21 cellular contexts compared by ENCODE assay signal in the genomic region with DNA sequence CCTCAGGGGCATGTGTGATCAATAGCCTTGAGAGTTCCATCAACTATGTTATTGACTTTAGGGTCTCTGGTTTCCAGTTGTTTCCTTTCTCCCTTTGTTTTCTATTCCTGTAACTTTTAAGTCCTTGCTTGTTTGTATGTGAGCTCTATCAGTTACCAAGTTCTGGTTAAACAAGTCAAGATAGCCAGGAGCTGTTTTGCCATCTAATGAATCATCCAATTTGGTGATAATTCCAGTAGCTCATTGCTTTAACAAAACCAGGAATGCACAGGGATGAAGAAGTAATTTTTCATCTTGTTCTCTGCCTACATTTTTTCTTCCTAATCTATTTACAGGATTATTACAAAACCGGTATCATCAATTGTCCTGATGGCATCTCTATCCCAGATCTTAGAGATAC. TPM values are rescaled to one million over a fixed set of nuclear protein-coding genes. Genes with fewer than 3 reads are reported as not detected.
A peak's percentile ranks its signal among the peaks of the same experiment; 100 is the strongest.
DNase-seq lines count a peak whose midpoint lies in the region; ATAC-seq, FAIRE-seq and TF ChIP-seq lines count a peak whose summit lies in the region.
"Had no signal": no experiment of that assay in that cellular context is flagged by ENCODE, and none has a peak within 500 bp of the region (broad histone marks: within the 10 kb centered on the region; RNA-seq: fewer than 3 reads in every experiment).

No MANE protein-coding gene starts in this region.

- H3K4me1 ChIP-seq in CD4-positive, CD25-positive, alpha-beta regulatory T cell (ENCODE audit: control insufficient read depth, insufficient read depth, low read length, poor library complexity, severe bottlenecking): no peaks in the 10 kb centered on the region
- H3K4me1 ChIP-seq in astrocyte (ENCODE audit: insufficient read depth, low read length) (peaks cover 2% of the 10 kb centered on the region), tibial nerve (no peaks in the 10 kb centered on the region)
- H3K4me1 ChIP-seq: Caco-2 had no signal

- H3K27me3 ChIP-seq in CD4-positive, CD25-positive, alpha-beta regulatory T cell (ENCODE audit: control insufficient read depth, insufficient read depth, low read length): no peaks in the 10 kb centered on the region
- H3K27me3 ChIP-seq in astrocyte (ENCODE audit: insufficient read depth, low read length) (no peaks in the 10 kb centered on the region), tibial nerve (no peaks in the 10 kb centered on the region)

- WGBS in tibial nerve, 2 donors: 89 to 93% methylated on average over 1 of the region's 1 CpG

- no peak overlapping the region for H3K9ac ChIP-seq in astrocyte (ENCODE audit: low read length)
- H3K9ac ChIP-seq: KMS-11 had no signal

- no peak for TF ChIP-seq POLR2A in tibial nerve (IDR thresholded peaks at IDR 0.05)

- H2AFZ ChIP-seq in astrocyte (ENCODE audit: low read depth, low read length): no peak overlapping the region

- H3K9me3 ChIP-seq in CD4-positive, CD25-positive, alpha-beta regulatory T cell (ENCODE audit: control insufficient read depth in 2 of 2, low read length in 2 of 2): no peaks in the 10 kb centered on the region
- H3K9me3 ChIP-seq in astrocyte (ENCODE audit: insufficient read depth, low read depth, low read length) (no peaks in the 10 kb centered on the region), tibial nerve (no peaks in the 10 kb centered on the region)
- H3K9me3 ChIP-seq: Caco-2 had no signal

- FAIRE-seq in astrocyte (lab: Jason Lieb, UNC): no peak
- FAIRE-seq: HepG2, RCC 7860 had no signal

- peak overlapping the region in 2 of 3 donors; percentile 15 to 51 for H3K27ac Mint-ChIP-seq in CD4-positive, CD25-positive, alpha-beta regulatory T cell
- no peak overlapping the region for H3K27ac Mint-ChIP-seq in astrocyte (ENCODE audit: unreplicated experiment)
- H3K27ac Mint-ChIP-seq in naive thymus-derived CD8-positive, alpha-beta T cell: peak overlapping the region in 6 of 10 donors; percentile 25 to 63 (median 36)

- TF ChIP-seq CTCF in astrocyte (IDR thresholded peaks at IDR 0.05; ENCODE audit: insufficient read depth, low read depth, low read length) (no peak), tibial nerve (IDR thresholded peaks at IDR 0.05) (no peak)

- H3K4me2 ChIP-seq in astrocyte (ENCODE audit: low read length): no peak overlapping the region
- H3K4me2 ChIP-seq: KMS-11 had no signal

- no peak overlapping the region for H3K4me3 Mint-ChIP-seq in CD4-positive, CD25-positive, alpha-beta regulatory T cell
- H3K4me3 Mint-ChIP-seq in astrocyte (ENCODE audit: unreplicated experiment): no peak overlapping the region
- peak overlapping the region in 1 of 10 donors; percentile 7 for H3K4me3 Mint-ChIP-seq in naive thymus-derived CD8-positive, alpha-beta T cell
- H3K4me3 Mint-ChIP-seq: H9 had no signal

- H3K9me3 Mint-ChIP-seq in CD4-positive, CD25-positive, alpha-beta regulatory T cell: no peaks in the 10 kb centered on the region
- no peaks in the 10 kb centered on the region for H3K9me3 Mint-ChIP-seq in astrocyte (ENCODE audit: unreplicated experiment)
- H3K9me3 Mint-ChIP-seq in naive thymus-derived CD8-positive, alpha-beta T cell: no peaks in the 10 kb centered on the region
- H3K9me3 Mint-ChIP-seq: H9 had no signal

- peaks cover 9 to 17% (median 16%) of the 10 kb centered on the region in 4 donors for H3K4me1 Mint-ChIP-seq in CD4-positive, CD25-positive, alpha-beta regulatory T cell
- peaks cover 6% of the 10 kb centered on the region for H3K4me1 Mint-ChIP-seq in astrocyte (ENCODE audit: low read depth, unreplicated experiment)
- H3K4me1 Mint-ChIP-seq in naive thymus-derived CD8-positive, alpha-beta T cell: peaks cover 9 to 26% (median 16%) of the 10 kb centered on the region in 4 donors
- H3K4me1 Mint-ChIP-seq: H9 had no signal

- no peak for TF ChIP-seq EP300 in tibial nerve (IDR thresholded peaks at IDR 0.05)

- no peak overlapping the region for H3K4me3 ChIP-seq in CD4-positive, CD25-positive, alpha-beta regulatory T cell (ENCODE audit: low read depth, low read length)
- H3K4me3 ChIP-seq in astrocyte (ENCODE audit: insufficient read depth, low read depth, low read length) (no peak overlapping the region), tibial nerve (no peak overlapping the region)

- H3K36me3 Mint-ChIP-seq in CD4-positive, CD25-positive, alpha-beta regulatory T cell: peaks cover 46% of the 10 kb centered on the region
- peaks cover 20% of the 10 kb centered on the region for H3K36me3 Mint-ChIP-seq in astrocyte (ENCODE audit: low read depth, unreplicated experiment)
- peaks cover 0 to 72% (median 26%) of the 10 kb centered on the region in 3 donors for H3K36me3 Mint-ChIP-seq in naive thymus-derived CD8-positive, alpha-beta T cell

- POLR2A ChIA-PET in naive thymus-derived CD8-positive, alpha-beta T cell (lab: Charles Lee): interaction anchor here (0.6 to 1.1 kb wide), 3 partner anchors 36 to 104 kb away, joined by 3 read pairs; partner anchors contain the start of gene KCTD20

- H4K20me1 ChIP-seq in astrocyte (ENCODE audit: insufficient read depth, low read length): peaks cover 16% of the 10 kb centered on the region

- no peak for ATAC-seq in CD4-positive, CD25-positive, alpha-beta regulatory T cell (ENCODE audit: low read depth in 2 of 2)
- ATAC-seq in naive thymus-derived CD8-positive, alpha-beta T cell: no peak
- ATAC-seq in HG03095 (IDR thresholded peaks at IDR 0.05; ENCODE audit: unreplicated experiment): no peak
- ATAC-seq: HepG2 had no signal

- H3K79me2 ChIP-seq in astrocyte (ENCODE audit: insufficient read depth, low read length): peaks cover 7% of the 10 kb centered on the region

- peaks cover 40% of the 10 kb centered on the region for H3K36me3 ChIP-seq in CD4-positive, CD25-positive, alpha-beta regulatory T cell (ENCODE audit: control insufficient read depth, insufficient read depth, low read length)
- H3K36me3 ChIP-seq in astrocyte (ENCODE audit: insufficient read depth, low read length) (peaks cover 35% of the 10 kb centered on the region), tibial nerve (peaks cover 0 to 71% (median 4%) of the 10 kb centered on the region in 3 donors)

- no peak overlapping the region for H3K27ac ChIP-seq in CD4-positive, CD25-positive, alpha-beta regulatory T cell (ENCODE audit: insufficient read depth, low read length, poor library complexity, severe bottlenecking)
- H3K27ac ChIP-seq in astrocyte (ENCODE audit: low read depth, low read length) (no peak overlapping the region), tibial nerve (no peak overlapping the region)
- H3K27ac ChIP-seq: 22Rv1, KMS-11 had no signal

- H3K27me3 Mint-ChIP-seq in CD4-positive, CD25-positive, alpha-beta regulatory T cell: no peaks in the 10 kb centered on the region
- H3K27me3 Mint-ChIP-seq in astrocyte (ENCODE audit: low read depth, unreplicated experiment): no peaks in the 10 kb centered on the region
- H3K27me3 Mint-ChIP-seq in naive thymus-derived CD8-positive, alpha-beta T cell: no peaks in the 10 kb centered on the region

- DNase-seq in NCI-H82 (lab: John Stamatoyannopoulos, UW) (peak; percentile 19), NCI-H82 treated with DMSO at 0.1 percent for 48 hours (lab: John Stamatoyannopoulos, UW; ENCODE audit: unreplicated experiment) (no peak), astrocyte (ENCODE audit: low read depth) (peak; percentile 40), tibial nerve (ENCODE audit: low spot score in 2 of 2) (no peak), NCI-H226 (no peak)
- no peak for DNase-seq in CD4-positive, CD25-positive, alpha-beta regulatory T cell
- no peak for DNase-seq in naive thymus-derived CD8-positive, alpha-beta T cell
- DNase-seq: Caco-2, DMS53, H9, NCI-H1105, NCI-H187 treated with DMSO at 0.1 percent for 48 hours, NCI-H2171, NCI-H510A had no signal

RNA-seq across cellular contexts. Expression of gene KCTD20, which starts 36.5 kb away (rescaled TPM):
- 41.7 TPM for total RNA-seq in CD4-positive, CD25-positive, alpha-beta regulatory T cell
- polyA plus RNA-seq in CD4-positive, CD25-positive, alpha-beta regulatory T cell: 10 to 100 TPM; 35.4 to 47.8 (median 40.1) TPM
- 54.8 and 56.7 TPM in 2 replicates for total RNA-seq in astrocyte
- total RNA-seq in naive thymus-derived CD8-positive, alpha-beta T cell: 10 to 100 TPM; 35.1 to 35.2 TPM
- polyA plus RNA-seq in naive thymus-derived CD8-positive, alpha-beta T cell: 10 to 100 TPM; 25.0 to 31.5 (median 31.3) TPM
- 10 to 100 TPM; 48.6 to 64.9 (median 51.8) TPM for total RNA-seq in tibial nerve

RNA-seq across cellular contexts. Expression of gene PXT1, which starts 36.6 kb away (rescaled TPM):
- total RNA-seq in CD4-positive, CD25-positive, alpha-beta regulatory T cell: 0.37 TPM
- polyA plus RNA-seq in CD4-positive, CD25-positive, alpha-beta regulatory T cell: under 1 TPM in 2 of 4 donors, not detected in 2; 0.08 to 0.09 TPM
- total RNA-seq in astrocyte: 0.09 and 0.14 TPM in 2 replicates
- under 1 TPM; 0.16 to 0.41 TPM for total RNA-seq in naive thymus-derived CD8-positive, alpha-beta T cell
- not detected for polyA plus RNA-seq in naive thymus-derived CD8-positive, alpha-beta T cell
- not detected for total RNA-seq in tibial nerve
- total RNA-seq: Caco-2, H9, HepG2, MCF 10A had no signal
- polyA plus RNA-seq: BJ had no signal

Comparison
In these comparisons a context has a peak if more than half of its experiments do, and no peak if none do; other contexts are left out.
1. DNase-seq: peak in NCI-H82 (single experiment) and astrocyte (single experiment); none in NCI-H82 treated with DMSO at 0.1 percent for 48 hours (single experiment), CD4-positive, CD25-positive, alpha-beta regulatory T cell (0 of 3), naive thymus-derived CD8-positive, alpha-beta T cell (0 of 10), tibial nerve (0 of 2) and NCI-H226 (single experiment).